25 cellular contexts compared by ENCODE assay signal in genomic region chr20:7449269-7449668, GRCh38.
"Had no signal": no experiment of that assay in that cellular context is flagged by ENCODE, and none has a peak within 500 bp of the region (broad histone marks: within the 10 kb centered on the region; RNA-seq: fewer than 3 reads in every experiment).

No MANE protein-coding gene starts in this region.

- H3K4me1 Mint-ChIP-seq: activated CD4-positive, alpha-beta memory T cell treated with anti-CD3 and anti-CD28 coated beads, Interleukin-2, amount 10 ng/mL, durations not matched to agents 7 days and 5 days; activated CD4-positive, alpha-beta T cell treated with anti-CD3 and anti-CD28 coated beads, Interleukin-2, amount 10 ng/mL, durations not matched to agents 24 days and 14 days; activated naive CD4-positive, alpha-beta T cell treated with anti-CD3 and anti-CD28 coated beads, Interleukin-2, amount 10 ng/mL, durations not matched to agents 7 days and 5 days; immature natural killer cell; natural killer cell; T-cell had no signal

- ATAC-seq: activated CD4-positive, CD25-positive, alpha-beta regulatory T cell treated with anti-CD3 and anti-CD28 coated beads, Interleukin-2, amount 50 U/mL, for 24 hours; activated T-cell treated with anti-CD3 and anti-CD28 coated beads, Interleukin-2, amount 50 U/mL, for 72 hours; left ventricle myocardium superior; natural killer cell; T-cell had no signal

- H3K36me3 Mint-ChIP-seq: activated naive CD4-positive, alpha-beta T cell treated with anti-CD3 and anti-CD28 coated beads, Interleukin-2, amount 10 ng/mL, durations not matched to agents 7 days and 5 days; immature natural killer cell; natural killer cell; T-cell had no signal

- H3K27me3 Mint-ChIP-seq: activated CD4-positive, alpha-beta memory T cell treated with anti-CD3 and anti-CD28 coated beads, Interleukin-2, amount 10 ng/mL, durations not matched to agents 7 days and 5 days; activated CD4-positive, alpha-beta T cell treated with anti-CD3 and anti-CD28 coated beads, Interleukin-2, amount 10 ng/mL, durations not matched to agents 24 days and 14 days; activated naive CD4-positive, alpha-beta T cell treated with anti-CD3 and anti-CD28 coated beads, Interleukin-2, amount 10 ng/mL, durations not matched to agents 7 days and 5 days; dendritic cell treated with granulocyte-macrophage colony-stimulating factor and Interleukin-4, amounts not matched to agents 40 ng/mL and 50 ng/mL, for 4 days; T-cell had no signal

- H3K27ac Mint-ChIP-seq: activated CD4-positive, alpha-beta memory T cell treated with anti-CD3 and anti-CD28 coated beads, Interleukin-2, amount 10 ng/mL, durations not matched to agents 7 days and 5 days; activated CD4-positive, alpha-beta T cell treated with anti-CD3 and anti-CD28 coated beads, Interleukin-2, amount 10 ng/mL, durations not matched to agents 24 days and 14 days; activated naive CD4-positive, alpha-beta T cell treated with anti-CD3 and anti-CD28 coated beads, Interleukin-2, amount 10 ng/mL, durations not matched to agents 7 days and 5 days; activated T-cell treated with anti-CD3 and anti-CD28 coated beads, Interleukin-2, amount 50 U/mL, for 72 hours; dendritic cell treated with granulocyte-macrophage colony-stimulating factor and Interleukin-4, amounts not matched to agents 40 ng/mL and 50 ng/mL, for 4 days; immature natural killer cell; natural killer cell; T-cell; T-helper 2 cell treated with Interferon-gamma antibody and Interleukin-4, amounts not matched to agents 5 μg/mL and 100 μg/mL, for 36 hours had no signal

- H3K4me3 ChIP-seq: cardiac muscle cell, esophagus squamous epithelium, hepatocyte, spleen had no signal

- H3K9me3 ChIP-seq: esophagus squamous epithelium, spleen had no signal

- H3K4me1 ChIP-seq: spleen had no signal

- H3K4me3 Mint-ChIP-seq: activated CD4-positive, alpha-beta memory T cell treated with anti-CD3 and anti-CD28 coated beads, Interleukin-2, amount 10 ng/mL, durations not matched to agents 7 days and 5 days; activated CD4-positive, alpha-beta T cell treated with anti-CD3 and anti-CD28 coated beads, Interleukin-2, amount 10 ng/mL, durations not matched to agents 24 days and 14 days; activated naive CD4-positive, alpha-beta T cell treated with anti-CD3 and anti-CD28 coated beads, Interleukin-2, amount 10 ng/mL, durations not matched to agents 7 days and 5 days; activated T-cell treated with anti-CD3 and anti-CD28 coated beads, Interleukin-2, amount 50 U/mL, for 72 hours; dendritic cell treated with granulocyte-macrophage colony-stimulating factor and Interleukin-4, amounts not matched to agents 40 ng/mL and 50 ng/mL, for 4 days; immature natural killer cell; natural killer cell; T-cell; T-helper 2 cell treated with Interferon-gamma antibody and Interleukin-4, amounts not matched to agents 5 μg/mL and 100 μg/mL, for 36 hours had no signal

- H2AFZ ChIP-seq: hepatocyte had no signal

- H3K79me2 ChIP-seq: hepatocyte had no signal

- H3K36me3 ChIP-seq: cardiac muscle cell, esophagus squamous epithelium, spleen had no signal

- DNase-seq: activated CD4-positive, alpha-beta memory T cell treated with anti-CD3 and anti-CD28 coated beads, Interleukin-2, amount 10 ng/mL, durations not matched to agents 7 days and 5 days; activated CD4-positive, alpha-beta T cell treated with anti-CD3 and anti-CD28 coated beads, Interleukin-2, amount 10 ng/mL, durations not matched to agents 24 days and 14 days; activated effector memory CD4-positive, alpha-beta T cell treated with Interleukin-2 at 50 U/mL for 16 hours; activated naive CD4-positive, alpha-beta T cell treated with anti-CD3 and anti-CD28 coated beads, Interleukin-2, amount 10 ng/mL, durations not matched to agents 7 days and 5 days; activated T-cell treated with anti-CD3 and anti-CD28 coated beads, Interleukin-2, amount 50 U/mL, for 72 hours; effector CD8-positive, alpha-beta T cell; esophagus squamous epithelium; foreskin melanocyte; glutamatergic neuron; immature natural killer cell; kidney glomerular epithelial cell; left ventricle myocardium superior; midbrain; natural killer cell; retina; spleen; stimulated activated CD4-positive, alpha-beta T cell treated with anti-CD3 and anti-CD28 coated beads, Interleukin-4, amount 100 ng/mL, for 1 hour; stimulated activated naive CD4-positive, alpha-beta T cell; T-cell had no signal

- H3K27me3 ChIP-seq: cardiac muscle cell, esophagus squamous epithelium, hepatocyte, spleen had no signal

- H3K27ac ChIP-seq: cardiac muscle cell, esophagus squamous epithelium, hepatocyte, spleen, VCaP had no signal

- H3K4me2 ChIP-seq: hepatocyte had no signal

- H3K9me3 Mint-ChIP-seq: activated CD4-positive, alpha-beta T cell treated with anti-CD3 and anti-CD28 coated beads, Interleukin-2, amount 10 ng/mL, durations not matched to agents 24 days and 14 days; dendritic cell treated with granulocyte-macrophage colony-stimulating factor and Interleukin-4, amounts not matched to agents 40 ng/mL and 50 ng/mL, for 4 days had no signal
